Comparison of ENCODE assay signal across 25 cellular contexts in the genomic region with DNA sequence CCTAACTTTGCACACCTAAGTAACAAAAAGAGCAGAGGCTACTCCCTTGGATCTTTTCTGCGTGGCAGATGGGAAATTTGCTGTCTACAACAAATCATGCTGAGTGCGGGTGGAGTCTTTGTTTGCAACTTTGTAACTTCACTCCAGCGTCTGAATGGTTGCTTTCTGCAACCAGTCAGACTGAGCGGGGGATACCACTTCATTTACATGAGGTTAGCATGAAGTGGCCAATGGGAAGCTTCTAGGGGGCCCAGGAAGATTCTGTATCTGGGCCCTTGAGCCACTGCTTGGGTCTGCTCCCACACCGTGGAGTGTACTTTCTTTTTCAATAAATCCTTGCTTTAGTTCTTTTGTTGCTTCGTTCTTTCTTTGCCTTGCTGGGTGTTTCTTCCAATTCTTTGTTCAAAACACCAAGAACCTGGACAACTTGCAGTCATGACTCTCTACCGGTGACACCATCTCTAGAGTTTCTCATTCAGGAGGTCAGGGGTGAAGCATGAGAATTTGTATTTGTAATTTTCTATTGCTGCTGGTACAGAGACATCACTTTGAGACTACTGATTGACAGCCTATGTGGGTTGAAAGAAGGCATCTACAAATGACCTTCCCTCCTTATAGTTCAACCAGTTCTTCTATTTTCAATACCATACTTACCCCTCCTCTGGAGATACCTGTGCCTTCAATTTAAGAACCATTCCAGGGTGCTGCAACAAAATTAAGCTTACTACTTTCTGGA. TPM values are rescaled to one million over a fixed set of nuclear protein-coding genes. Genes with fewer than 3 reads are reported as not detected.
DNase-seq lines count a peak whose midpoint lies in the region; ATAC-seq, FAIRE-seq and TF ChIP-seq lines count a peak whose summit lies in the region.
"Had no signal": no experiment of that assay in that cellular context is flagged by ENCODE, and none has a peak within 500 bp of the region (broad histone marks: within the 10 kb centered on the region; RNA-seq: fewer than 3 reads in every experiment).

No MANE protein-coding gene starts in this region.

- intact Hi-C loops in HepG2 (cut with micrococcal nuclease; ENCODE audit: unreplicated experiment) (loop anchor here (10.0 kb wide), 1 partner anchor 103 kb away; no protein-coding TSS in a partner anchor), right lobe of liver (cut with DNase I) (no loop called here)

- H3K79me1 ChIP-seq in mesendoderm (ENCODE audit: low read length): no peaks in the 10 kb centered on the region

- no peak overlapping the region for H4K8ac ChIP-seq in mesendoderm (ENCODE audit: low read depth, low read length)

- peaks cover 3% of the 10 kb centered on the region for H3K27me3 Mint-ChIP-seq in astrocyte (ENCODE audit: low read depth, unreplicated experiment)
- H3K27me3 Mint-ChIP-seq: progenitor cell of endocrine pancreas had no signal

- peak overlapping the region; percentile 51 for H3K18ac ChIP-seq in mesendoderm (ENCODE audit: low read length)

- in situ Hi-C loops in HepG2 (cut with HindIII; ENCODE audit: extremely low pct_ligation_motif_present, low pct_unique_long_range_greater_than_20kb): loop anchor here (10.0 kb wide), 1 partner anchor 213 kb away; a partner anchor contains a TSS

- H4K5ac ChIP-seq in mesendoderm (ENCODE audit: low read length): no peak overlapping the region

- H3K79me2 ChIP-seq in HepG2 (ENCODE audit: insufficient read depth, low read length) (no peaks in the 10 kb centered on the region), astrocyte (ENCODE audit: insufficient read depth, low read length) (no peaks in the 10 kb centered on the region), mesendoderm (ENCODE audit: control insufficient read depth, insufficient read depth, low read length) (no peaks in the 10 kb centered on the region)

- WGBS in HepG2 (ENCODE audit: low lambda C conversion rate): 21% methylated on average over 5 of the region's 7 CpGs
- WGBS in right lobe of liver (ENCODE audit: insufficient coverage, low coverage, low lambda C conversion rate, missing lambda C conversion rate): 67% methylated on average over 5 of the region's 7 CpGs
- no CpG with 5 or more reads among the region's 7 CpGs for WGBS in mesendoderm (ENCODE audit: extremely low coverage, insufficient coverage, low lambda C conversion rate)

- peaks cover 3% of the 10 kb centered on the region for H3K36me3 Mint-ChIP-seq in astrocyte (ENCODE audit: low read depth, unreplicated experiment)
- H3K36me3 Mint-ChIP-seq: stimulated activated effector memory CD8-positive, alpha-beta T cell treated with anti-CD3 and anti-CD28 coated beads, Interleukin-12 subunit alpha, Interleukin-12 subunit beta, amount 100 ng/mL, for 72 hours had no signal

- TF ChIP-seq CTCF in HepG2 (CRISPR knock-in tag; IDR thresholded peaks at IDR 0.05): no peak
- TF ChIP-seq CTCF in right lobe of liver (IDR thresholded peaks at IDR 0.05): no peak
- no peak for TF ChIP-seq CTCF in astrocyte (IDR thresholded peaks at IDR 0.05; ENCODE audit: insufficient read depth, low read depth, low read length)

- peak overlapping the region; percentile 67 for H3K4me2 ChIP-seq in HepG2 (ENCODE audit: low read depth, low read length)
- no peak overlapping the region for H3K4me2 ChIP-seq in astrocyte (ENCODE audit: low read length)
- no peak overlapping the region for H3K4me2 ChIP-seq in mesendoderm (ENCODE audit: low read length)

- no peaks in the 10 kb centered on the region for H3K36me3 ChIP-seq in HepG2 (replicated peaks in 1 of 2; ENCODE audit: control insufficient read depth in 1 of 2, insufficient read depth in 2 of 2, low read length in 2 of 2)
- no peaks in the 10 kb centered on the region for H3K36me3 ChIP-seq in right lobe of liver
- no peaks in the 10 kb centered on the region for H3K36me3 ChIP-seq in astrocyte (ENCODE audit: insufficient read depth, low read length)
- no peaks in the 10 kb centered on the region for H3K36me3 ChIP-seq in mesendoderm (ENCODE audit: control insufficient read depth, insufficient read depth, low read length)
- H3K36me3 ChIP-seq: tibial artery had no signal

- no peak for TF ChIP-seq RAD21 in HepG2 (CRISPR knock-in tag; IDR thresholded peaks at IDR 0.05)

- H2AK5ac ChIP-seq in mesendoderm (ENCODE audit: low read length): no peak overlapping the region

- POLR2A ChIA-PET in HepG2 (lab: Yijun Ruan, JAX): no interaction called here

- TF ChIP-seq POLR2A in HepG2 (IDR thresholded peaks at IDR 0.05; ENCODE audit: insufficient read depth in 1 of 2, low read depth in 2 of 2, low read length in 2 of 2) (no peak), right lobe of liver (IDR thresholded peaks at IDR 0.05) (no peak)

- TF ChIP-seq EP300 in HepG2 (IDR thresholded peaks at IDR 0.05; ENCODE audit: low read depth in 2 of 2, low read length in 2 of 2): no peak
- no peak for TF ChIP-seq EP300 in HepG2 (CRISPR knock-in tag; IDR thresholded peaks at IDR 0.05; ENCODE audit: borderline replicate concordance)

- BruUV-seq in HepG2 (replicated peaks; lab: Mats Ljungman, UMichigan): no TSS peak

- H2AFZ ChIP-seq in HepG2 (ENCODE audit: low read length) (peak overlapping the region; percentile 69), astrocyte (ENCODE audit: low read depth, low read length) (peak overlapping the region; percentile 23)

- no peak overlapping the region for H3K4me3 Mint-ChIP-seq in astrocyte (ENCODE audit: unreplicated experiment)
- H3K4me3 Mint-ChIP-seq: activated CD4-positive, alpha-beta T cell treated with anti-CD3 and anti-CD28 coated beads for 36 hours; stimulated activated effector memory CD8-positive, alpha-beta T cell treated with anti-CD3 and anti-CD28 coated beads, Interleukin-12 subunit alpha, Interleukin-12 subunit beta, amount 100 ng/mL, for 72 hours had no signal

- CTCF ChIA-PET in HepG2 (lab: Yijun Ruan, JAX; ENCODE audit: low intra/inter-chr PET ratio, low total read pairs): no interaction called here

- peaks cover 2% of the 10 kb centered on the region for H3K4me1 Mint-ChIP-seq in astrocyte (ENCODE audit: low read depth, unreplicated experiment)
- H3K4me1 Mint-ChIP-seq: activated CD4-positive, alpha-beta T cell treated with anti-CD3 and anti-CD28 coated beads for 36 hours; stimulated activated effector memory CD8-positive, alpha-beta T cell treated with anti-CD3 and anti-CD28 coated beads, Interleukin-12 subunit alpha, Interleukin-12 subunit beta, amount 100 ng/mL, for 72 hours had no signal

- H3K23ac ChIP-seq in mesendoderm (ENCODE audit: low read length): no peak overlapping the region

- no peak for FAIRE-seq in HepG2 (lab: Jason Lieb, UNC)
- FAIRE-seq in astrocyte (lab: Jason Lieb, UNC): no peak
- FAIRE-seq: endothelial cell of umbilical vein, frontal cortex, GM19239 had no signal

- H3K9ac ChIP-seq in HepG2 (ENCODE audit: insufficient read depth, low read depth, low read length) (no peak overlapping the region), astrocyte (ENCODE audit: low read length) (no peak overlapping the region), mesendoderm (ENCODE audit: low read length) (no peak overlapping the region)

- DNase-seq in HepG2 (ENCODE audit: low spot score) (no peak), right lobe of liver (no peak), astrocyte (ENCODE audit: low read depth) (peak; percentile 7), mesendoderm (peak; percentile 34), DMS79 (lab: John Stamatoyannopoulos, UW) (no peak), NCI-H2029 treated with DMSO at 0.1 percent for 48 hours (lab: John Stamatoyannopoulos, UW) (no peak), NCI-H1694 treated with DMSO at 0.1 percent for 48 hours (lab: John Stamatoyannopoulos, UW) (no peak), NCI-H1105 treated with DMSO at 0.1 percent for 48 hours (lab: John Stamatoyannopoulos, UW) (no peak)
- DNase-seq: activated CD4-positive, alpha-beta T cell treated with anti-CD3 and anti-CD28 coated beads for 36 hours; activated gamma-delta T cell treated with Interleukin-2 at 50 U/mL for 16 hours; aorta; C1 segment of cervical spinal cord; DMS53; left ventricle myocardium superior; NCI-H2107; NCI-H524 treated with DMSO at 0.1 percent for 48 hours; PC-3; T-helper 9 cell; tibial artery had no signal

- peaks cover 11% of the 10 kb centered on the region for H3K9me3 Mint-ChIP-seq in astrocyte (ENCODE audit: unreplicated experiment)
- H3K9me3 Mint-ChIP-seq: stimulated activated effector memory CD8-positive, alpha-beta T cell treated with anti-CD3 and anti-CD28 coated beads, Interleukin-12 subunit alpha, Interleukin-12 subunit beta, amount 100 ng/mL, for 72 hours had no signal

- no peaks in the 10 kb centered on the region for H3K9me3 ChIP-seq in HepG2 (ENCODE audit: low read length)
- H3K9me3 ChIP-seq in right lobe of liver: no peaks in the 10 kb centered on the region
- H3K9me3 ChIP-seq in astrocyte (ENCODE audit: insufficient read depth, low read depth, low read length): no peaks in the 10 kb centered on the region
- H3K9me3 ChIP-seq: tibial artery had no signal

- no peak overlapping the region for H2BK15ac ChIP-seq in mesendoderm (replicated peaks; ENCODE audit: low read depth)

- H3K4me3 ChIP-seq in HepG2 (replicated peaks in 1 of 3; ENCODE audit: insufficient read depth in 1 of 3, low read depth in 2 of 3, low read length in 3 of 3): peak overlapping the region in 2 of 3 experiments; percentile 38 to 47; a peak in 4 of 6 replicates
- no peak overlapping the region for H3K4me3 ChIP-seq in right lobe of liver
- H3K4me3 ChIP-seq in astrocyte (ENCODE audit: insufficient read depth, low read depth, low read length): no peak overlapping the region
- no peak overlapping the region for H3K4me3 ChIP-seq in mesendoderm (ENCODE audit: low read length)
- H3K4me3 ChIP-seq: SK-N-MC, tibial artery had no signal

- H3K27ac ChIP-seq in HepG2 (ENCODE audit: extremely low read length, insufficient read depth, low read length): no peak overlapping the region
- no peak overlapping the region for H3K27ac ChIP-seq in right lobe of liver
- H3K27ac ChIP-seq in astrocyte (ENCODE audit: low read depth, low read length): no peak overlapping the region
- no peak overlapping the region for H3K27ac ChIP-seq in mesendoderm (ENCODE audit: low read depth, low read length)
- H3K27ac ChIP-seq: SK-N-MC, tibial artery had no signal

- no peak overlapping the region for H3K4ac ChIP-seq in mesendoderm (ENCODE audit: low read depth, low read length)

- no peak overlapping the region for H2BK5ac ChIP-seq in mesendoderm (ENCODE audit: low read length)

- no peaks in the 10 kb centered on the region for H3K27me3 ChIP-seq in HepG2 (ENCODE audit: control insufficient read depth in 1 of 2, insufficient read depth in 2 of 2, low read length in 2 of 2)
- no peaks in the 10 kb centered on the region for H3K27me3 ChIP-seq in right lobe of liver
- no peaks in the 10 kb centered on the region for H3K27me3 ChIP-seq in astrocyte (ENCODE audit: insufficient read depth, low read length)
- H3K27me3 ChIP-seq in mesendoderm (ENCODE audit: insufficient read depth, low read length, poor library complexity): no peaks in the 10 kb centered on the region

- no peak overlapping the region for H2BK120ac ChIP-seq in mesendoderm (ENCODE audit: low read depth, low read length)

- ATAC-seq in HepG2 (peak; percentile 94), right lobe of liver (no peak)
- ATAC-seq: activated CD4-positive, alpha-beta T cell treated with anti-CD3 and anti-CD28 coated beads for 36 hours; left ventricle myocardium superior; PC-3; stimulated activated effector memory CD8-positive, alpha-beta T cell treated with anti-CD3 and anti-CD28 coated beads, Interleukin-12 subunit alpha, Interleukin-12 subunit beta, amount 100 ng/mL, for 72 hours had no signal

- H4K20me1 ChIP-seq in HepG2 (ENCODE audit: insufficient read depth, low read length): no peaks in the 10 kb centered on the region
- no peaks in the 10 kb centered on the region for H4K20me1 ChIP-seq in astrocyte (ENCODE audit: insufficient read depth, low read length)

- 0 out of 2 replicates have a peak, but pooled peaks cover 14% of the 10 kb centered on the region for H3K4me1 ChIP-seq in HepG2 (ENCODE audit: insufficient read depth, low read length)
- H3K4me1 ChIP-seq in right lobe of liver: no peaks in the 10 kb centered on the region
- H3K4me1 ChIP-seq in astrocyte (ENCODE audit: insufficient read depth, low read length): no peaks in the 10 kb centered on the region
- H3K4me1 ChIP-seq in mesendoderm (ENCODE audit: control insufficient read depth, low read depth, low read length): peaks cover 4% of the 10 kb centered on the region
- H3K4me1 ChIP-seq: tibial artery had no signal

- no peak overlapping the region for H3K56ac ChIP-seq in mesendoderm (ENCODE audit: low read length)

- H3K27ac Mint-ChIP-seq in astrocyte (ENCODE audit: unreplicated experiment): no peak overlapping the region
- H3K27ac Mint-ChIP-seq: activated CD4-positive, alpha-beta T cell treated with anti-CD3 and anti-CD28 coated beads for 36 hours; progenitor cell of endocrine pancreas; stimulated activated effector memory CD8-positive, alpha-beta T cell treated with anti-CD3 and anti-CD28 coated beads, Interleukin-12 subunit alpha, Interleukin-12 subunit beta, amount 100 ng/mL, for 72 hours had no signal

RNA-seq across cellular contexts. Expression of a gene that starts 55.8 kb away (rescaled TPM):
- total RNA-seq in HepG2 (2016; rRNA removed; fragmentation: Illumina TruSeq; extraction: Trizol) (19.6 and 24.4 TPM in 2 replicates), right lobe of liver (10 to 100 TPM; 15.7 to 22.2 (median 17.7) TPM), astrocyte (31.2 and 38.1 TPM in 2 replicates)
- total RNA-seq in HepG2 (2016; cell fraction: cytosol; rRNA removed; fragmentation: Illumina TruSeq; extraction: Trizol; ENCODE audit: low read depth): 6.7 and 7.2 TPM in 2 replicates
- 18.3 and 27.5 TPM in 2 replicates for total RNA-seq in HepG2 (2016; cell fraction: insoluble cytoplasmic fraction; rRNA removed; fragmentation: Illumina TruSeq; extraction: Trizol)
- 11.2 and 12.6 TPM in 2 replicates for total RNA-seq in HepG2 (2016; cell fraction: membrane; rRNA removed; fragmentation: Illumina TruSeq; extraction: Trizol)
- 21.3 and 26.1 TPM in 2 replicates for total RNA-seq in HepG2 (2016; cell fraction: nucleus; rRNA removed; fragmentation: Illumina TruSeq; extraction: Trizol)
- polyA plus RNA-seq in HepG2 (2011; rRNA removed): 8.5 and 11.2 TPM in 2 replicates
- polyA plus RNA-seq in HepG2 (2011; cell fraction: cytosol; rRNA removed): 5.1 and 6.3 TPM in 2 replicates
- 7.4 and 7.9 TPM in 2 replicates for polyA plus RNA-seq in HepG2 (2011; cell fraction: nucleus; rRNA removed)
- 2.5 and 2.9 TPM in 2 replicates for polyA plus RNA-seq in HepG2 (2012)
- polyA plus RNA-seq in HepG2 (2016; cell fraction: cytosol; fragmentation: Illumina TruSeq; extraction: Trizol; ENCODE audit: low read depth): 0.45 and 0.52 TPM in 2 replicates
- polyA plus RNA-seq in HepG2 (2016; cell fraction: insoluble cytoplasmic fraction; fragmentation: Illumina TruSeq; extraction: Trizol; ENCODE audit: low read depth): 9.6 and 9.9 TPM in 2 replicates
- polyA plus RNA-seq in HepG2 (2016; cell fraction: membrane; fragmentation: Illumina TruSeq; extraction: Trizol; ENCODE audit: low read depth): 1.7 and 1.9 TPM in 2 replicates
- polyA plus RNA-seq in HepG2 (2016; cell fraction: nucleus; fragmentation: Illumina TruSeq; extraction: Trizol; ENCODE audit: insufficient read depth, low read depth): 12.3 and 12.8 TPM in 2 replicates
- 45.1 and 87.7 TPM in 2 replicates for polyA minus RNA-seq in HepG2 (2011; rRNA and poly(A)+ RNA removed; ENCODE audit: low replicate concordance)
- 29.5 and 31.7 TPM in 2 replicates for polyA minus RNA-seq in HepG2 (2011; cell fraction: cytosol; rRNA and poly(A)+ RNA removed)
- 42.6 and 69.6 TPM in 2 replicates for polyA minus RNA-seq in HepG2 (2011; cell fraction: nucleus; rRNA and poly(A)+ RNA removed)
- 9.6 TPM for polyA plus RNA-seq in mesendoderm (2013, experiment 1 of 2)
- 8.9 TPM for polyA plus RNA-seq in mesendoderm (2013, experiment 2 of 2)

Comparison
In these comparisons a context has a peak if more than half of its experiments do, and no peak if none do; other contexts are left out.
1. H3K4me3 ChIP-seq: peak in HepG2 (2 of 3); none in right lobe of liver (0 of 3), astrocyte (single experiment) and mesendoderm (single experiment).
2. DNase-seq: peak in astrocyte (single experiment) and mesendoderm (single experiment); none in HepG2 (single experiment), right lobe of liver (0 of 3), DMS79 (single experiment), NCI-H2029 treated with DMSO at 0.1 percent for 48 hours (single experiment), NCI-H1694 treated with DMSO at 0.1 percent for 48 hours (single experiment) and NCI-H1105 treated with DMSO at 0.1 percent for 48 hours (single experiment).